Comparison of ENCODE assay signal across 2 cellular contexts in genomic region chr4:146381263-146381872, GRCh38.
TF ChIP-seq lines count a peak whose summit lies in the region.

No MANE protein-coding gene starts in this region.

TF ChIP-seq in IMR-90, 13 proteins besides CTCF, POLR2A, EP300 and RAD21 (continued from another document):
- no peak for TF ChIP-seq ELK1 (IDR thresholded peaks at IDR 0.05; ENCODE audit: borderline replicate concordance, low read depth, low read length)
- TF ChIP-seq RCOR1 (IDR thresholded peaks at IDR 0.05; ENCODE audit: insufficient replicate concordance, low read length), result no peak
- TF ChIP-seq CHD1 (IDR thresholded peaks at IDR 0.05; ENCODE audit: low read depth, low read length), result no peak
- TF ChIP-seq SMC3 (IDR thresholded peaks at IDR 0.05; ENCODE audit: low read depth, low read length), result no peak
- TF ChIP-seq MAFK (IDR thresholded peaks at IDR 0.05; ENCODE audit: low read depth, low read length), result no peak
- no peak for TF ChIP-seq NFE2L2 (IDR thresholded peaks at IDR 0.05; ENCODE audit: low read depth, low read length)
- TF ChIP-seq MXI1 (IDR thresholded peaks at IDR 0.05; ENCODE audit: borderline replicate concordance, low read depth, low read length), result no peak

TF ChIP-seq in WTC11, 78 proteins besides CTCF, POLR2A, EP300 and RAD21 (continued from another document):
- TF ChIP-seq, protein P1, sequence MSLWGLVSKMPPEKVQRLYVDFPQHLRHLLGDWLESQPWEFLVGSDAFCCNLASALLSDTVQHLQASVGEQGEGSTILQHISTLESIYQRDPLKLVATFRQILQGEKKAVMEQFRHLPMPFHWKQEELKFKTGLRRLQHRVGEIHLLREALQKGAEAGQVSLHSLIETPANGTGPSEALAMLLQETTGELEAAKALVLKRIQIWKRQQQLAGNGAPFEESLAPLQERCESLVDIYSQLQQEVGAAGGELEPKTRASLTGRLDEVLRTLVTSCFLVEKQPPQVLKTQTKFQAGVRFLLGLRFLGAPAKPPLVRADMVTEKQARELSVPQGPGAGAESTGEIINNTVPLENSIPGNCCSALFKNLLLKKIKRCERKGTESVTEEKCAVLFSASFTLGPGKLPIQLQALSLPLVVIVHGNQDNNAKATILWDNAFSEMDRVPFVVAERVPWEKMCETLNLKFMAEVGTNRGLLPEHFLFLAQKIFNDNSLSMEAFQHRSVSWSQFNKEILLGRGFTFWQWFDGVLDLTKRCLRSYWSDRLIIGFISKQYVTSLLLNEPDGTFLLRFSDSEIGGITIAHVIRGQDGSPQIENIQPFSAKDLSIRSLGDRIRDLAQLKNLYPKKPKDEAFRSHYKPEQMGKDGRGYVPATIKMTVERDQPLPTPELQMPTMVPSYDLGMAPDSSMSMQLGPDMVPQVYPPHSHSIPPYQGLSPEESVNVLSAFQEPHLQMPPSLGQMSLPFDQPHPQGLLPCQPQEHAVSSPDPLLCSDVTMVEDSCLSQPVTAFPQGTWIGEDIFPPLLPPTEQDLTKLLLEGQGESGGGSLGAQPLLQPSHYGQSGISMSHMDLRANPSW (CRISPR knock-in tag; conservative IDR thresholded peaks at IDR 0.05; ENCODE audit: low read depth), result no peak
- TF ChIP-seq, protein P2, sequence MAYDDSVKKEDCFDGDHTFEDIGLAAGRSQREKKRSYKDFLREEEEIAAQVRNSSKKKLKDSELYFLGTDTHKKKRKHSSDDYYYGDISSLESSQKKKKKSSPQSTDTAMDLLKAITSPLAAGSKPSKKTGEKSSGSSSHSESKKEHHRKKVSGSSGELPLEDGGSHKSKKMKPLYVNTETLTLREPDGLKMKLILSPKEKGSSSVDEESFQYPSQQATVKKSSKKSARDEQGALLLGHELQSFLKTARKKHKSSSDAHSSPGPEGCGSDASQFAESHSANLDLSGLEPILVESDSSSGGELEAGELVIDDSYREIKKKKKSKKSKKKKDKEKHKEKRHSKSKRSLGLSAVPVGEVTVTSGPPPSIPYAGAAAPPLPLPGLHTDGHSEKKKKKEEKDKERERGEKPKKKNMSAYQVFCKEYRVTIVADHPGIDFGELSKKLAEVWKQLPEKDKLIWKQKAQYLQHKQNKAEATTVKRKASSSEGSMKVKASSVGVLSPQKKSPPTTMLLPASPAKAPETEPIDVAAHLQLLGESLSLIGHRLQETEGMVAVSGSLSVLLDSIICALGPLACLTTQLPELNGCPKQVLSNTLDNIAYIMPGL (CRISPR knock-in tag; IDR thresholded peaks at IDR 0.05), result no peak
